ENCODE assay signal across 29 cellular contexts in the genomic region with DNA sequence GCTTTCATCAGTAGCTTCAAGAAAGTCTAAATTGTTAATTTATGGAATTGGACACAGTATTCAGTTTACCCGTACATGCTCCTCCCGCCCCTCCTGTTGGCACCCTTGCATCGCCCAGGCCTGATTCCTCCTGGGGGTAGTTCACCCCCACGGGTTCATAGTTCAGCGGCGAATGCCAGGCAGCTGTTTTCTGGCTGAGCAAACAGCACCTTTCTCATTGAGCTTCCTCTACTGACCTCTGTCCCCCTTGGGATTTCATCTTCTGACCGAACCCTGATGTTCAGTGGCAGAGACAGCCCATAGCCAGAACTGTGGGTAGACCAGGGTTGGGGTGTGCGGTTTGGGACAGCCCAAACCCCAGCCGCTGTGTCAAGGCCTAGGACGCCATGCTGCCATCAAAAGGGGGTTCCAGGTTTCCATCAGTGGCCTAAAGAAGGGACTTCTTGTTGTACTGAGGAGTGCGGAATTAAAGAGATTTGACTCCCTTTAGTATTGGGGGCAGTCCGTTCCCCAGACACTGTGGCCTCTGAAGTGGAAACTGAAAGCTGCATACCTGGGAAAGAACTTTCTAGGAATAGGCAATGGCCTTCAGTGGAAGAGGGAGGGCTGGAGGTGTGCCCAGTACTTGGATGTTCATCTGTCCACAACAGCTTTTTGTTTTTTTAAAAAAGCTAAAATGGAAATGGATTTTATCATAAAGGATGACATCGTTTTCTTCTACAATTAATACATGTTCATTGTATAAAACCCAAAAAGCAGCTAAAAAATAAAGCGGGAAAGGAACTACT. TPM values are rescaled to one million over a fixed set of nuclear protein-coding genes. Genes with fewer than 3 reads are reported as not detected.
DNase-seq lines count a peak whose midpoint lies in the region; ATAC-seq, FAIRE-seq and TF ChIP-seq lines count a peak whose summit lies in the region.
"Had no signal": no experiment of that assay in that cellular context is flagged by ENCODE, and none has a peak within 500 bp of the region (broad histone marks: within the 10 kb centered on the region; RNA-seq: fewer than 3 reads in every experiment).

No MANE protein-coding gene starts in this region.

- POLR2A ChIA-PET in GM12878 (lab: Charles Lee) = no interaction called here

- H3K4me3 Mint-ChIP-seq in activated naive CD8-positive, alpha-beta T cell treated with anti-CD3 and anti-CD28 coated beads for 36 hours = no peak overlapping the region
- no peak overlapping the region for H3K4me3 Mint-ChIP-seq in activated naive CD8-positive, alpha-beta T cell treated with anti-CD3 and anti-CD28 coated beads, Interleukin-2, amount 50 U/mL, for 24 hours
- H3K4me3 Mint-ChIP-seq: activated CD4-positive, alpha-beta memory T cell treated with anti-CD3 and anti-CD28 coated beads for 36 hours; B cell; CD8-positive, alpha-beta memory T cell; mesothelial cell of epicardium; T-helper 17 cell; type B pancreatic cell had no signal

- H3K9me3 Mint-ChIP-seq in activated naive CD8-positive, alpha-beta T cell treated with anti-CD3 and anti-CD28 coated beads for 36 hours = no peaks in the 10 kb centered on the region
- no peaks in the 10 kb centered on the region for H3K9me3 Mint-ChIP-seq in activated naive CD8-positive, alpha-beta T cell treated with anti-CD3 and anti-CD28 coated beads, Interleukin-2, amount 50 U/mL, for 24 hours
- H3K9me3 Mint-ChIP-seq: activated CD4-positive, alpha-beta memory T cell treated with anti-CD3 and anti-CD28 coated beads for 36 hours; CD8-positive, alpha-beta memory T cell; mesothelial cell of epicardium; type B pancreatic cell had no signal

- H3K36me3 Mint-ChIP-seq in activated naive CD8-positive, alpha-beta T cell treated with anti-CD3 and anti-CD28 coated beads for 36 hours = peaks cover 32% of the 10 kb centered on the region
- H3K36me3 Mint-ChIP-seq in activated naive CD8-positive, alpha-beta T cell treated with anti-CD3 and anti-CD28 coated beads, Interleukin-2, amount 50 U/mL, for 24 hours (ENCODE audit: low read depth) = peaks cover 37% of the 10 kb centered on the region

- H3K36me3 ChIP-seq in GM12878 (ENCODE audit: control insufficient read depth in 2 of 2, insufficient read depth in 2 of 2, low read length in 1 of 2) (peaks cover 24 to 33% of the 10 kb centered on the region in 2 experiments), osteoblast (ENCODE audit: insufficient read depth, low read length) (peaks cover 50% of the 10 kb centered on the region), upper lobe of left lung (peaks cover 16 to 59% (median 54%) of the 10 kb centered on the region in 4 donors)

- SMC1A ChIA-PET in GM12878 (lab: Charles Lee; ENCODE audit: uncharacterized antibody, unreplicated experiment) = no interaction called here

- H2AFZ ChIP-seq in GM12878 (ENCODE audit: control insufficient read depth, low read depth, low read length) = no peak overlapping the region
- no peak overlapping the region for H2AFZ ChIP-seq in osteoblast (ENCODE audit: low read length)

- RAD21 ChIA-PET in GM12878 (lab: Charles Lee; ENCODE audit: unreplicated experiment) = no interaction called here

- H3K27ac Mint-ChIP-seq in activated naive CD8-positive, alpha-beta T cell treated with anti-CD3 and anti-CD28 coated beads for 36 hours = peak overlapping the region; percentile 29
- H3K27ac Mint-ChIP-seq in activated naive CD8-positive, alpha-beta T cell treated with anti-CD3 and anti-CD28 coated beads, Interleukin-2, amount 50 U/mL, for 24 hours = no peak overlapping the region
- H3K27ac Mint-ChIP-seq: activated CD4-positive, alpha-beta memory T cell treated with anti-CD3 and anti-CD28 coated beads for 36 hours; B cell; T-helper 17 cell; type B pancreatic cell had no signal

- H3K4me2 ChIP-seq in GM12878 (ENCODE audit: control insufficient read depth, insufficient read depth) (no peak overlapping the region), osteoblast (ENCODE audit: insufficient read depth, low read length) (no peak overlapping the region)

- FAIRE-seq in GM12891 (lab: Jason Lieb, UNC) = no peak
- FAIRE-seq in GM12878 (lab: Jason Lieb, UNC) = no peak
- FAIRE-seq: islet of Langerhans had no signal

- no peaks in the 10 kb centered on the region for H3K79me2 ChIP-seq in GM12878 (ENCODE audit: control insufficient read depth, insufficient read depth, low read length)
- no peaks in the 10 kb centered on the region for H3K79me2 ChIP-seq in osteoblast (ENCODE audit: insufficient read depth, low read length)

- no peak for TF ChIP-seq CTCF in GM12878 (IDR thresholded peaks at IDR 0.05 in 2 of 3, conservative IDR thresholded peaks at IDR 0.05 in 1 of 3; ENCODE audit: control insufficient read depth in 2 of 3, extremely low read depth in 1 of 3, insufficient read depth in 1 of 3, low read depth in 3 of 3, low read length in 3 of 3)
- TF ChIP-seq CTCF in osteoblast (IDR thresholded peaks at IDR 0.05; ENCODE audit: extremely low read depth, low read depth, low read length) = no peak
- TF ChIP-seq CTCF in upper lobe of left lung (IDR thresholded peaks at IDR 0.05) = no peak

- H3K4me1 ChIP-seq in GM12878 (ENCODE audit: control insufficient read depth, insufficient read depth, low read length) = no peaks in the 10 kb centered on the region; the same call in 1 of the 2 replicates
- peaks cover 23% of the 10 kb centered on the region for H3K4me1 ChIP-seq in osteoblast (ENCODE audit: insufficient read depth, low read length)
- H3K4me1 ChIP-seq in upper lobe of left lung = peaks cover 6 to 9% (median 8%) of the 10 kb centered on the region in 4 donors
- H3K4me1 ChIP-seq: colonic mucosa, HAP-1 had no signal

- peaks cover 10% of the 10 kb centered on the region for H3K4me1 Mint-ChIP-seq in activated naive CD8-positive, alpha-beta T cell treated with anti-CD3 and anti-CD28 coated beads for 36 hours
- peaks cover 12% of the 10 kb centered on the region for H3K4me1 Mint-ChIP-seq in activated naive CD8-positive, alpha-beta T cell treated with anti-CD3 and anti-CD28 coated beads, Interleukin-2, amount 50 U/mL, for 24 hours
- H3K4me1 Mint-ChIP-seq: B cell; CD8-positive, alpha-beta memory T cell had no signal

- ATAC-seq in activated naive CD8-positive, alpha-beta T cell treated with anti-CD3 and anti-CD28 coated beads, Interleukin-2, amount 50 U/mL, for 24 hours = no peak
- ATAC-seq in GM12878 (no peak), upper lobe of left lung (ENCODE audit: low FRiP score in 2 of 2) (no peak), HG03159 (IDR thresholded peaks at IDR 0.05; ENCODE audit: unreplicated experiment) (no peak)
- ATAC-seq: T-helper 17 cell had no signal

- no TSS peak for BruUV-seq in GM12878 (replicated peaks; lab: Mats Ljungman, UMichigan)

- TF ChIP-seq RAD21 in GM12878 (IDR thresholded peaks at IDR 0.05; ENCODE audit: insufficient read depth, low read depth, low read length) = no peak

- no peak for DNase-seq in activated naive CD8-positive, alpha-beta T cell treated with anti-CD3 and anti-CD28 coated beads for 36 hours
- DNase-seq in activated naive CD8-positive, alpha-beta T cell treated with anti-CD3 and anti-CD28 coated beads, Interleukin-2, amount 50 U/mL, for 24 hours = no peak
- DNase-seq in GM12891 (ENCODE audit: insufficient read length, low spot score) = no peak
- no peak for DNase-seq in GM12878 (ENCODE audit: low read depth, low spot score)
- DNase-seq in osteoblast (ENCODE audit: insufficient read length, low spot score, missing footprints) = peak; percentile 68
- no peak for DNase-seq in upper lobe of left lung
- DNase-seq in superior temporal gyrus (ENCODE audit: extremely low spot score) = no peak
- DNase-seq: 8988T; activated CD4-positive, alpha-beta memory T cell treated with anti-CD3 and anti-CD28 coated beads for 36 hours; activated CD4-positive, alpha-beta T cell treated with anti-CD3 and anti-CD28 coated beads for 1 hour; activated naive CD4-positive, alpha-beta T cell treated with anti-CD3 and anti-CD28 coated beads, Interleukin-2, amount 50 U/mL, for 16 hours; amygdala; CD8-positive, alpha-beta memory T cell; colonic mucosa; effector CD4-positive, alpha-beta T cell; NCI-H1436 treated with DMSO at 0.1 percent for 48 hours; NCI-H2081 treated with DMSO at 0.1 percent for 48 hours; NCI-H2227 treated with DMSO at 0.1 percent for 48 hours; NCI-H526; SHP77; stimulated activated CD4-positive, alpha-beta T cell treated with anti-CD3 and anti-CD28 coated beads, Interleukin-4, amount 100 ng/mL, for 24 hours; T-helper 17 cell had no signal

- H4K20me1 ChIP-seq in GM12878 (ENCODE audit: control insufficient read depth, insufficient read depth) (no peaks in the 10 kb centered on the region), osteoblast (ENCODE audit: insufficient read depth, low read length) (peaks cover 12% of the 10 kb centered on the region)

- CTCF ChIA-PET in GM12878 (lab: Yijun Ruan, JAX) = interaction anchor here (0.7 kb wide), 1 partner anchor 12 kb away, joined by 3 read pairs; no protein-coding TSS in a partner anchor

- no peak for TF ChIP-seq EP300 in GM12878 (IDR thresholded peaks at IDR 0.05; ENCODE audit: borderline replicate concordance in 1 of 2, control insufficient read depth in 1 of 2, low read depth in 2 of 2, low read length in 2 of 2)
- no peak for TF ChIP-seq EP300 in upper lobe of left lung (IDR thresholded peaks at IDR 0.05)

- H3K27me3 ChIP-seq in GM12878 (replicated peaks in 1 of 2; ENCODE audit: control insufficient read depth in 2 of 2, insufficient read depth in 2 of 2, low read length in 1 of 2) (no peaks in the 10 kb centered on the region), osteoblast (ENCODE audit: insufficient read depth, low read length) (no peaks in the 10 kb centered on the region), upper lobe of left lung (no peaks in the 10 kb centered on the region)
- H3K27me3 ChIP-seq: colonic mucosa had no signal

- TF ChIP-seq POLR2A in GM12891 (IDR thresholded peaks at IDR 0.05; ENCODE audit: low read depth, low read length) = 0 out of 2 replicates have a peak, but pooled peaks have one; percentile 24
- no peak for TF ChIP-seq POLR2A in GM12878 (IDR thresholded peaks at IDR 0.05; ENCODE audit: low read depth, low read length)
- no peak for TF ChIP-seq POLR2A in upper lobe of left lung (IDR thresholded peaks at IDR 0.05)

- no peaks in the 10 kb centered on the region for H3K27me3 Mint-ChIP-seq in activated naive CD8-positive, alpha-beta T cell treated with anti-CD3 and anti-CD28 coated beads for 36 hours
- H3K27me3 Mint-ChIP-seq in activated naive CD8-positive, alpha-beta T cell treated with anti-CD3 and anti-CD28 coated beads, Interleukin-2, amount 50 U/mL, for 24 hours = no peaks in the 10 kb centered on the region
- H3K27me3 Mint-ChIP-seq: activated CD4-positive, alpha-beta memory T cell treated with anti-CD3 and anti-CD28 coated beads for 36 hours; B cell; CD8-positive, alpha-beta memory T cell; T-helper 17 cell; type B pancreatic cell had no signal

- in situ Hi-C loops in GM12878 (cut with MboI) = no loop called here

- H3K9ac ChIP-seq in GM12878 (ENCODE audit: control insufficient read depth, insufficient read depth, low read length) = no peak overlapping the region

- WGBS in GM12878 (ENCODE audit: insufficient coverage, insufficient replicate concordance, low lambda C conversion rate, missing lambda C conversion rate) = 88% methylated on average over 14 of the region's 14 CpGs
- WGBS in upper lobe of left lung, 2 donors = 95 to 96% methylated on average over 14 of the region's 14 CpGs

- no peaks in the 10 kb centered on the region for H3K9me3 ChIP-seq in GM12878 (replicated peaks; ENCODE audit: control insufficient read depth, insufficient read depth, low read length)
- no peaks in the 10 kb centered on the region for H3K9me3 ChIP-seq in osteoblast (ENCODE audit: low read depth, low read length)
- H3K9me3 ChIP-seq in upper lobe of left lung = no peaks in the 10 kb centered on the region
- H3K9me3 ChIP-seq: colonic mucosa, HAP-1, prostate gland had no signal

- intact Hi-C loops in GM12878 (cut with micrococcal nuclease; ENCODE audit: unreplicated experiment) = no loop called here

- H3K4me3 ChIP-seq in GM12878 = no peak overlapping the region
- H3K4me3 ChIP-seq in osteoblast (ENCODE audit: insufficient read depth, low read length) = no peak overlapping the region
- no peak overlapping the region for H3K4me3 ChIP-seq in upper lobe of left lung
- H3K4me3 ChIP-seq: colonic mucosa, HAP-1, prostate gland had no signal

- no peak overlapping the region for H3K27ac ChIP-seq in GM12878 (ENCODE audit: control insufficient read depth, insufficient read depth)
- peak overlapping the region; percentile 75 for H3K27ac ChIP-seq in osteoblast (ENCODE audit: low read depth, low read length)
- H3K27ac ChIP-seq in upper lobe of left lung = no peak overlapping the region
- H3K27ac ChIP-seq: colonic mucosa, prostate gland had no signal

RNA-seq across cellular contexts. Expression of gene MDH2, which starts 19.0 kb away (rescaled TPM):
- 100 to 1,000 TPM; 304 to 310 TPM for total RNA-seq in activated naive CD8-positive, alpha-beta T cell treated with anti-CD3 and anti-CD28 coated beads for 36 hours
- 196 TPM for polyA plus RNA-seq in GM12891 (2012; ENCODE audit: low read depth, missing spikeins)
- total RNA-seq in GM12878 (2013; cell fraction: nucleolus; rRNA removed) = 72.2 and 76.1 TPM in 2 replicates
- total RNA-seq in GM12878 (2014; rRNA removed) (237 and 266 TPM in 2 replicates), GM12878 (2014; rRNA removed; fragmentation: Illumina TruSeq; extraction: Trizol) (107 and 109 TPM in 2 replicates), GM12878 (2021) (351 and 364 TPM in 2 replicates), osteoblast (32.7 and 36.6 TPM in 2 replicates), upper lobe of left lung (100 to 1,000 TPM in 3 of 6 donors, 10 to 100 TPM in 3; 52.4 to 131 (median 111) TPM)
- polyA plus RNA-seq in GM12878 (2011; ENCODE audit: low read depth) = 98.8 TPM
- polyA plus RNA-seq in GM12878 (2011; rRNA removed) (47.7 and 170 TPM in 2 replicates), GM12878 (2014; fragmentation: Illumina TruSeq; extraction: Trizol) (132 and 233 TPM in 2 replicates), GM12878 (2014; fragmentation: Nextera tagmentation; extraction: Ambion mirVana) (100 to 1,000 TPM; 106 to 131 TPM), GM12878 (2014; rRNA removed) (118 and 151 TPM in 2 replicates), GM12878 (2016; fragmentation: Nextera tagmentation; extraction: Ambion mirVana) (100 to 1,000 TPM; 491 to 530 TPM)
- polyA plus RNA-seq in GM12878 (2011; cell fraction: cytosol; rRNA removed) = 135 and 168 TPM in 2 replicates
- 180 and 224 TPM in 2 replicates for polyA plus RNA-seq in GM12878 (2011; cell fraction: nucleus; rRNA removed)
- polyA plus RNA-seq in GM12878 (2012) = 161 and 211 TPM in 2 replicates
- 94.0 and 114 TPM in 2 replicates for polyA minus RNA-seq in GM12878 (2011; rRNA and poly(A)+ RNA removed)
- 144 and 146 TPM in 2 replicates for polyA minus RNA-seq in GM12878 (2011; cell fraction: cytosol; rRNA and poly(A)+ RNA removed)
- 43.5 and 74.1 TPM in 2 replicates for polyA minus RNA-seq in GM12878 (2011; cell fraction: nucleus; rRNA and poly(A)+ RNA removed)

RNA-seq across cellular contexts. Expression of gene STYXL1, which starts 19.1 kb away (rescaled TPM):
- total RNA-seq in activated naive CD8-positive, alpha-beta T cell treated with anti-CD3 and anti-CD28 coated beads for 36 hours = 10 to 100 TPM; 28.2 to 30.4 TPM
- 46.1 TPM for polyA plus RNA-seq in GM12891 (2012; ENCODE audit: low read depth, missing spikeins)
- 16.9 and 17.2 TPM in 2 replicates for total RNA-seq in GM12878 (2013; cell fraction: nucleolus; rRNA removed)
- total RNA-seq in GM12878 (2014; rRNA removed) (40.2 and 43.4 TPM in 2 replicates), GM12878 (2014; rRNA removed; fragmentation: Illumina TruSeq; extraction: Trizol) (38.0 and 38.8 TPM in 2 replicates), GM12878 (2021) (25.6 and 29.3 TPM in 2 replicates), osteoblast (23.9 and 27.7 TPM in 2 replicates), upper lobe of left lung (10 to 100 TPM; 11.1 to 71.2 (median 23.5) TPM)
- polyA plus RNA-seq in GM12878 (2011; ENCODE audit: low read depth) = 36.9 TPM
- polyA plus RNA-seq in GM12878 (2011; rRNA removed) (23.8 and 34.6 TPM in 2 replicates), GM12878 (2014; fragmentation: Illumina TruSeq; extraction: Trizol) (44.3 and 58.3 TPM in 2 replicates), GM12878 (2014; fragmentation: Nextera tagmentation; extraction: Ambion mirVana) (10 to 100 TPM; 18.4 to 33.3 TPM), GM12878 (2014; rRNA removed) (39.7 and 46.7 TPM in 2 replicates), GM12878 (2016; fragmentation: Nextera tagmentation; extraction: Ambion mirVana) (10 to 100 TPM; 61.4 to 65.9 TPM)
- 32.1 and 44.0 TPM in 2 replicates for polyA plus RNA-seq in GM12878 (2011; cell fraction: cytosol; rRNA removed)
- polyA plus RNA-seq in GM12878 (2011; cell fraction: nucleus; rRNA removed) = 22.8 and 23.2 TPM in 2 replicates
- 28.9 and 42.6 TPM in 2 replicates for polyA plus RNA-seq in GM12878 (2012)
- 17.1 and 19.3 TPM in 2 replicates for polyA minus RNA-seq in GM12878 (2011; rRNA and poly(A)+ RNA removed)
- 4.1 and 5.6 TPM in 2 replicates for polyA minus RNA-seq in GM12878 (2011; cell fraction: cytosol; rRNA and poly(A)+ RNA removed)
- polyA minus RNA-seq in GM12878 (2011; cell fraction: nucleus; rRNA and poly(A)+ RNA removed) = 4.7 and 7.5 TPM in 2 replicates
